8 cellular contexts compared by ENCODE assay signal in genomic region chr12:100573499-100574261, GRCh38. TPM values are rescaled to one million over a fixed set of nuclear protein-coding genes. Genes with fewer than 3 reads are reported as not detected.
DNase-seq lines count a peak whose midpoint lies in the region; ATAC-seq and TF ChIP-seq lines count a peak whose summit lies in the region.

Gene GAS2L3 (plus strand): TSS chr12:100573684. CDS start chr12:100594905, 21,221 bp downstream.

- H2AFZ ChIP-seq in GM23338 (peak within 1 kb of the TSS; percentile 100), osteoblast (ENCODE audit: low read length) (peak within 1 kb of the TSS; percentile 89)

- H3K9me3 ChIP-seq in ES-I3 (ENCODE audit: control insufficient read depth, insufficient read depth, low read length) (no peaks in the 10 kb centered on the region), SJCRH30 (replicated peaks) (no peaks in the 10 kb centered on the region), osteoblast (ENCODE audit: low read depth, low read length) (no peaks in the 10 kb centered on the region), tibial artery (no peaks in the 10 kb centered on the region)

- DNase-seq in GM23338 (ENCODE audit: low spot score) (peak; percentile 91), LHCN-M2 (ENCODE audit: low read depth) (peak; percentile 79), SJCRH30 (peak; percentile 88 to 93), Right ventricle myocardium superior (peak; percentile 96), osteoblast (ENCODE audit: insufficient read length, low spot score, missing footprints) (peak; percentile 95), tibial artery (peak; percentile 91 to 93)
- peak; percentile 70 for DNase-seq in activated naive CD8-positive, alpha-beta T cell treated with anti-CD3 and anti-CD28 coated beads, Interleukin-2, amount 50 U/mL, for 24 hours

- peaks cover 22% of the 10 kb centered on the region for H3K27me3 Mint-ChIP-seq in GM23338 (ENCODE audit: insufficient read depth, low read depth, poor library complexity)
- H3K27me3 Mint-ChIP-seq in activated naive CD8-positive, alpha-beta T cell treated with anti-CD3 and anti-CD28 coated beads, Interleukin-2, amount 50 U/mL, for 24 hours: peaks cover 24% of the 10 kb centered on the region

- H3K9me3 Mint-ChIP-seq in GM23338: no peaks in the 10 kb centered on the region
- no peaks in the 10 kb centered on the region for H3K9me3 Mint-ChIP-seq in activated naive CD8-positive, alpha-beta T cell treated with anti-CD3 and anti-CD28 coated beads, Interleukin-2, amount 50 U/mL, for 24 hours

- 0 out of 2 replicates have a peak, but pooled peaks cover 3% of the 10 kb centered on the region for H3K9me2 ChIP-seq in GM23338 (ENCODE audit: insufficient read depth)

- 0 out of 2 replicates have a peak within 1 kb of the TSS, but pooled peaks have one; percentile 57 for H3K27ac ChIP-seq in GM23338 (ENCODE audit: low read depth)
- H3K27ac ChIP-seq in SJCRH30: peak within 1 kb of the TSS; percentile 80
- H3K27ac ChIP-seq in osteoblast (ENCODE audit: low read depth, low read length): peak within 1 kb of the TSS; percentile 80
- H3K27ac ChIP-seq in tibial artery: peak within 1 kb of the TSS; percentile 64 to 65

- ATAC-seq in GM23338 (peak; percentile 94), Right ventricle myocardium superior (ENCODE audit: poor library complexity) (peak; percentile 100)
- peak; percentile 79 for ATAC-seq in activated naive CD8-positive, alpha-beta T cell treated with anti-CD3 and anti-CD28 coated beads, Interleukin-2, amount 50 U/mL, for 24 hours

- H3K4me1 ChIP-seq in ES-I3 (ENCODE audit: insufficient read depth, low read length) (no peaks in the 10 kb centered on the region), GM23338 (ENCODE audit: insufficient read depth) (peaks cover 5% of the 10 kb centered on the region; the same call in 1 of the 2 replicates), SJCRH30 (peaks cover 7% of the 10 kb centered on the region), osteoblast (ENCODE audit: insufficient read depth, low read length) (peaks cover 25% of the 10 kb centered on the region), tibial artery (peaks cover 0 to 19% (median 11%) of the 10 kb centered on the region in 4 donors)

- peak within 1 kb of the TSS; percentile 87 for H3K4me3 ChIP-seq in GM23338
- H3K4me3 ChIP-seq in SJCRH30: peak within 1 kb of the TSS; percentile 81
- H3K4me3 ChIP-seq in osteoblast (ENCODE audit: insufficient read depth, low read length): peak within 1 kb of the TSS; percentile 92
- peak within 1 kb of the TSS; percentile 55 to 88 for H3K4me3 ChIP-seq in tibial artery

- peak within 1 kb of the TSS; percentile 94 for H3K27ac Mint-ChIP-seq in GM23338
- no peak within 1 kb of the TSS for H3K27ac Mint-ChIP-seq in activated naive CD8-positive, alpha-beta T cell treated with anti-CD3 and anti-CD28 coated beads, Interleukin-2, amount 50 U/mL, for 24 hours

- H3K36me3 Mint-ChIP-seq in GM23338 (ENCODE audit: low read depth): no peaks in the 10 kb centered on the region
- no peaks in the 10 kb centered on the region for H3K36me3 Mint-ChIP-seq in activated naive CD8-positive, alpha-beta T cell treated with anti-CD3 and anti-CD28 coated beads, Interleukin-2, amount 50 U/mL, for 24 hours (ENCODE audit: low read depth)

- H3K4me2 ChIP-seq in GM23338 (peak within 1 kb of the TSS; percentile 94), osteoblast (ENCODE audit: insufficient read depth, low read length) (peak within 1 kb of the TSS; percentile 98)

- intact Hi-C loops in Right ventricle myocardium superior (cut with DNase I) (no loop called here), tibial artery (cut with DNase I; ENCODE audit: low total_unique reads) (no loop called here)

- H3F3A ChIP-seq in GM23338 (replicated peaks; ENCODE audit: low read depth): no peaks in the 10 kb centered on the region

- H3K4me3 Mint-ChIP-seq in GM23338: peak within 1 kb of the TSS; percentile 93
- peak within 1 kb of the TSS; percentile 81 for H3K4me3 Mint-ChIP-seq in activated naive CD8-positive, alpha-beta T cell treated with anti-CD3 and anti-CD28 coated beads, Interleukin-2, amount 50 U/mL, for 24 hours

- H4K20me1 ChIP-seq in GM23338 (replicated peaks; ENCODE audit: insufficient read depth) (no peaks in the 10 kb centered on the region), osteoblast (ENCODE audit: insufficient read depth, low read length) (no peaks in the 10 kb centered on the region)

- H3K4me1 Mint-ChIP-seq in GM23338: peaks cover 7% of the 10 kb centered on the region; the same call in 2 of the 3 replicates
- peaks cover 12% of the 10 kb centered on the region for H3K4me1 Mint-ChIP-seq in activated naive CD8-positive, alpha-beta T cell treated with anti-CD3 and anti-CD28 coated beads, Interleukin-2, amount 50 U/mL, for 24 hours

- no peaks in the 10 kb centered on the region for H3K36me3 ChIP-seq in ES-I3 (ENCODE audit: insufficient read depth, low read length)
- no peaks in the 10 kb centered on the region for H3K36me3 ChIP-seq in GM23338 (ENCODE audit: insufficient read depth)
- H3K36me3 ChIP-seq in SJCRH30: no peaks in the 10 kb centered on the region
- no peaks in the 10 kb centered on the region for H3K36me3 ChIP-seq in osteoblast (ENCODE audit: insufficient read depth, low read length)
- no peaks in the 10 kb centered on the region for H3K36me3 ChIP-seq in tibial artery

- H3K27me3 ChIP-seq in GM23338 (ENCODE audit: insufficient read depth): peaks cover 26% of the 10 kb centered on the region
- no peaks in the 10 kb centered on the region for H3K27me3 ChIP-seq in SJCRH30
- no peaks in the 10 kb centered on the region for H3K27me3 ChIP-seq in osteoblast (ENCODE audit: insufficient read depth, low read length)
- no peaks in the 10 kb centered on the region for H3K27me3 ChIP-seq in tibial artery

- TF ChIP-seq CTCF in GM23338 (conservative IDR thresholded peaks at IDR 0.05; ENCODE audit: low read depth in 2 of 2) (no peak), osteoblast (IDR thresholded peaks at IDR 0.05; ENCODE audit: extremely low read depth, low read depth, low read length) (no peak), tibial artery (IDR thresholded peaks at IDR 0.05) (no peak)

- peaks cover 34% of the 10 kb centered on the region for H3K79me2 ChIP-seq in GM23338 (replicated peaks; ENCODE audit: insufficient read depth)
- H3K79me2 ChIP-seq in osteoblast (ENCODE audit: insufficient read depth, low read length): peaks cover 49% of the 10 kb centered on the region

- H3K9ac ChIP-seq in ES-I3 (ENCODE audit: low read depth, low read length): peak within 1 kb of the TSS; percentile 92

TF ChIP-seq in GM23338, 12 proteins besides CTCF, POLR2A, EP300 and RAD21 (continues in another document):
- peak; percentile 71; the same call in 1 of the 2 replicates for TF ChIP-seq CREB1 (CRISPR knock-in tag; IDR thresholded peaks at IDR 0.05; ENCODE audit: low read depth)
- no peak for TF ChIP-seq REST (IDR thresholded peaks at IDR 0.05; ENCODE audit: unreplicated experiment)
- TF ChIP-seq EZH2phosphoT487 (IDR thresholded peaks at IDR 0.05; ENCODE audit: unreplicated experiment): no peak

RNA-seq across cellular contexts. Expression of gene GAS2L3, which starts in this region (rescaled TPM):
- 13.5 and 22.3 TPM in 2 replicates for total RNA-seq in GM23338 (2014; rRNA removed; shearing (Covaris generic))
- 9.0 and 9.7 TPM in 2 replicates for polyA plus RNA-seq in GM23338 (2016; fragmentation: Nextera tagmentation; extraction: Ambion mirVana)
- total RNA-seq in LHCN-M2 (2014; rRNA removed) (40.8 and 41.4 TPM in 2 replicates), Right ventricle myocardium superior (2.4 TPM), osteoblast (29.3 and 33.3 TPM in 2 replicates)
- 6.8 TPM for polyA plus RNA-seq in LHCN-M2 (2012)
- 50.7 and 54.6 TPM in 2 replicates for total RNA-seq in SJCRH30 (2014; rRNA removed; shearing (Covaris generic))

Comparison
In these comparisons a context has a peak if more than half of its experiments do, and no peak if none do; other contexts are left out.
1. Peak in every context shown above with its lines: DNase-seq, ATAC-seq, H3K4me3 ChIP-seq and H3K27ac ChIP-seq.